In genomic region chr9:111896942-111897830, GRCh38 we compare ENCODE assay signal across 1 cellular context.
TF ChIP-seq lines count a peak whose summit lies in the region.

No MANE protein-coding gene starts in this region.

TF ChIP-seq in HepG2, 621 proteins besides CTCF, POLR2A, EP300 and RAD21 (continued from another document and continues in another):
- no peak for TF ChIP-seq SNAPC4 (CRISPR knock-in tag; IDR thresholded peaks at IDR 0.05)
- no peak for TF ChIP-seq XBP1 (CRISPR knock-in tag; IDR thresholded peaks at IDR 0.05)
- TF ChIP-seq ZNF264 (CRISPR knock-in tag; IDR thresholded peaks at IDR 0.05), result no peak
- no peak for TF ChIP-seq NR1H2 (CRISPR knock-in tag; IDR thresholded peaks at IDR 0.05; ENCODE audit: borderline replicate concordance, low read depth)
- TF ChIP-seq ZNF143 (CRISPR knock-in tag; IDR thresholded peaks at IDR 0.05), result no peak
- TF ChIP-seq HES4 (CRISPR knock-in tag; IDR thresholded peaks at IDR 0.05; ENCODE audit: borderline replicate concordance), result 0 out of 2 replicates have a peak, but pooled peaks have one; percentile 22
- no peak for TF ChIP-seq ZNF563 (CRISPR knock-in tag; IDR thresholded peaks at IDR 0.05)
- no peak for TF ChIP-seq ARNT2 (CRISPR knock-in tag; IDR thresholded peaks at IDR 0.05; ENCODE audit: low read depth)
- TF ChIP-seq SMYD3 (CRISPR knock-in tag; IDR thresholded peaks at IDR 0.05), result no peak
- no peak for TF ChIP-seq SKI (IDR thresholded peaks at IDR 0.05; ENCODE audit: partially characterized antibody)
- no peak for TF ChIP-seq HNRNPLL (IDR thresholded peaks at IDR 0.05; ENCODE audit: low read depth, low read length, poor library complexity, severe bottlenecking)
- no peak for TF ChIP-seq MLX (CRISPR knock-in tag; IDR thresholded peaks at IDR 0.05)
- no peak for TF ChIP-seq TAF1 (CRISPR knock-in tag; IDR thresholded peaks at IDR 0.05)
- TF ChIP-seq ZNF224 (CRISPR knock-in tag; IDR thresholded peaks at IDR 0.05), result no peak
- TF ChIP-seq EHMT2 (IDR thresholded peaks at IDR 0.05; ENCODE audit: borderline replicate concordance, low read depth, low read length), result no peak
- TF ChIP-seq ZNF101 (CRISPR knock-in tag; IDR thresholded peaks at IDR 0.05; ENCODE audit: borderline replicate concordance, low read depth), result no peak
- TF ChIP-seq ZBTB1 (CRISPR knock-in tag; IDR thresholded peaks at IDR 0.05; ENCODE audit: borderline replicate concordance), result no peak
- TF ChIP-seq ZBTB14 (CRISPR knock-in tag; IDR thresholded peaks at IDR 0.05), result no peak
- TF ChIP-seq ZHX2 (IDR thresholded peaks at IDR 0.05; ENCODE audit: low read depth), result no peak
- no peak for TF ChIP-seq ZHX2 (CRISPR knock-in tag; IDR thresholded peaks at IDR 0.05; ENCODE audit: borderline replicate concordance)
- no peak for TF ChIP-seq ZNF629 (CRISPR knock-in tag; conservative IDR thresholded peaks at IDR 0.05)
- no peak for TF ChIP-seq THRA (CRISPR knock-in tag; IDR thresholded peaks at IDR 0.05; ENCODE audit: borderline replicate concordance)
- no peak for TF ChIP-seq GATAD2A (CRISPR knock-in tag; IDR thresholded peaks at IDR 0.05)
- no peak for TF ChIP-seq FOXA3 (CRISPR knock-in tag; IDR thresholded peaks at IDR 0.05)
- TF ChIP-seq ZNF121 (CRISPR knock-in tag; IDR thresholded peaks at IDR 0.05), result no peak
- no peak for TF ChIP-seq ZNF30 (CRISPR knock-in tag; IDR thresholded peaks at IDR 0.05)
- TF ChIP-seq ZNF740 (CRISPR knock-in tag; IDR thresholded peaks at IDR 0.05), result no peak
- TF ChIP-seq KDM1A (CRISPR knock-in tag; IDR thresholded peaks at IDR 0.05), result no peak
- no peak for TF ChIP-seq SMC3 (IDR thresholded peaks at IDR 0.05; ENCODE audit: low read length)
- peak; percentile 13; the same call in 1 of the 2 replicates for TF ChIP-seq ZNF724P (CRISPR knock-in tag; IDR thresholded peaks at IDR 0.05; ENCODE audit: borderline replicate concordance)
- no peak for TF ChIP-seq HMGA1 (CRISPR knock-in tag; conservative IDR thresholded peaks at IDR 0.05)
- 0 out of 2 replicates have a peak, but pooled peaks have one; percentile 54 for TF ChIP-seq ZNF572 (CRISPR knock-in tag; IDR thresholded peaks at IDR 0.05)
- TF ChIP-seq ATF1 (CRISPR knock-in tag; IDR thresholded peaks at IDR 0.05), result no peak
- TF ChIP-seq ZBTB7B (CRISPR knock-in tag; IDR thresholded peaks at IDR 0.05), result peak; percentile 75
- TF ChIP-seq AKAP8 (CRISPR knock-in tag; IDR thresholded peaks at IDR 0.05), result no peak
- TF ChIP-seq RARG (CRISPR knock-in tag; IDR thresholded peaks at IDR 0.05; ENCODE audit: low read depth), result no peak
- TF ChIP-seq SAP130 (CRISPR knock-in tag; IDR thresholded peaks at IDR 0.05; ENCODE audit: low read depth), result peak; percentile 40; the same call in 1 of the 2 replicates
- TF ChIP-seq KLF9 (CRISPR knock-in tag; IDR thresholded peaks at IDR 0.05; ENCODE audit: low read depth), result no peak
- TF ChIP-seq E2F1 (CRISPR knock-in tag; IDR thresholded peaks at IDR 0.05), result no peak
- no peak for TF ChIP-seq ATF3 (CRISPR knock-in tag; IDR thresholded peaks at IDR 0.05)
- TF ChIP-seq ZIK1 (CRISPR knock-in tag; IDR thresholded peaks at IDR 0.05; ENCODE audit: borderline replicate concordance, low read depth), result no peak
- no peak for TF ChIP-seq REPIN1 (CRISPR knock-in tag; IDR thresholded peaks at IDR 0.05; ENCODE audit: borderline replicate concordance, low read depth)
- TF ChIP-seq TAF15 (IDR thresholded peaks at IDR 0.05; ENCODE audit: low read depth, low read length, poor library complexity, severe bottlenecking), result no peak
- TF ChIP-seq ZXDC (CRISPR knock-in tag; IDR thresholded peaks at IDR 0.05), result no peak
- TF ChIP-seq ZFP82 (CRISPR knock-in tag; IDR thresholded peaks at IDR 0.05; ENCODE audit: borderline replicate concordance), result no peak
- no peak for TF ChIP-seq ZNF549 (CRISPR knock-in tag; IDR thresholded peaks at IDR 0.05)
- TF ChIP-seq SRY (CRISPR knock-in tag; IDR thresholded peaks at IDR 0.05), result 0 out of 2 replicates have a peak, but pooled peaks have one; percentile 52
